In genomic region chr2:37153224-37153623, GRCh38 we compare ENCODE assay signal across 24 cellular contexts. TPM values are rescaled to one million over a fixed set of nuclear protein-coding genes. Genes with fewer than 3 reads are reported as not detected.
"Had no signal": no experiment of that assay in that cellular context is flagged by ENCODE, and none has a peak within 500 bp of the region (broad histone marks: within the 10 kb centered on the region; RNA-seq: fewer than 3 reads in every experiment).

No MANE protein-coding gene starts in this region.

- H3K36me3 ChIP-seq: cardiac muscle cell had no signal

- H3K4me3 ChIP-seq: body of pancreas, cardiac muscle cell, heart right ventricle, thyroid gland, upper lobe of right lung had no signal

- H3K4me3 Mint-ChIP-seq: activated naive CD8-positive, alpha-beta T cell treated with anti-CD3 and anti-CD28 coated beads, Interleukin-2, amount 50 U/mL, for 24 hours; nephron progenitor cell had no signal

- H3K9me3 ChIP-seq: body of pancreas, heart right ventricle, SK-N-SH, thyroid gland, upper lobe of right lung had no signal

- H3K27me3 ChIP-seq: body of pancreas, cardiac muscle cell, heart right ventricle, thyroid gland, upper lobe of right lung had no signal

- H3K27me3 Mint-ChIP-seq: activated naive CD8-positive, alpha-beta T cell treated with anti-CD3 and anti-CD28 coated beads, Interleukin-2, amount 50 U/mL, for 24 hours had no signal

- H3K27ac Mint-ChIP-seq: nephron progenitor cell had no signal

- DNase-seq: activated naive CD4-positive, alpha-beta T cell; activated naive CD8-positive, alpha-beta T cell treated with anti-CD3 and anti-CD28 coated beads, Interleukin-2, amount 50 U/mL, for 24 hours; body of pancreas; erythroblast; heart right ventricle; islet precursor cell; left cardiac atrium; nephron progenitor cell; nucleus accumbens; right cardiac atrium; SK-N-SH; stimulated activated CD4-positive, alpha-beta T cell treated with anti-CD3 and anti-CD28 coated beads, Interleukin-12 subunit alpha, Interleukin-12 subunit beta, amount 100 ng/mL, for 4 hours; stimulated activated CD4-positive, alpha-beta T cell treated with anti-CD3 and anti-CD28 coated beads, Interleukin-4, amount 100 ng/mL, for 4 hours; stimulated activated naive CD8-positive, alpha-beta T cell treated with anti-CD3 and anti-CD28 coated beads, Interleukin-15, Interleukin-2, amounts not matched to agents 100 U/mL and 50 U/mL, for 24 hours; thyroid gland; upper lobe of right lung had no signal

- ATAC-seq: activated naive CD8-positive, alpha-beta T cell treated with anti-CD3 and anti-CD28 coated beads, Interleukin-2, amount 50 U/mL, for 24 hours; body of pancreas; heart right ventricle; left cardiac atrium; right cardiac atrium; stimulated activated naive CD8-positive, alpha-beta T cell treated with anti-CD3 and anti-CD28 coated beads, Interleukin-15, Interleukin-2, amounts not matched to agents 100 U/mL and 50 U/mL, for 24 hours; upper lobe of right lung had no signal

RNA-seq across cellular contexts. Expression of gene SULT6B1, which starts 35.2 kb away (rescaled TPM):
- total RNA-seq: activated CD8-positive, alpha-beta memory T cell treated with anti-CD3 and anti-CD28 coated beads for 36 hours; body of pancreas; cardiac muscle cell; chondrocyte; fibroblast of lung; heart right ventricle; left cardiac atrium; liver; pulmonary artery endothelial cell; right cardiac atrium; skeletal muscle tissue; subcutaneous adipose tissue; thyroid gland; upper lobe of right lung had no signal

RNA-seq across cellular contexts. Expression of gene CEBPZOS, which starts 43.1 kb away (rescaled TPM):
- total RNA-seq: chondrocyte had no signal
